Comparison of ENCODE assay signal across 8 cellular contexts in genomic region chr17:41785876-41786226, GRCh38. TPM values are rescaled to one million over a fixed set of nuclear protein-coding genes. Genes with fewer than 3 reads are reported as not detected.
DNase-seq lines count a peak whose midpoint lies in the region; ATAC-seq and TF ChIP-seq lines count a peak whose summit lies in the region.

No MANE protein-coding gene starts in this region.

- peak; percentile 9 for DNase-seq in A673 (ENCODE audit: low spot score)
- DNase-seq in astrocyte of the cerebellum (ENCODE audit: low read depth): no peak
- no peak for DNase-seq in epidermal melanocyte (ENCODE audit: insufficient read length, low spot score)
- DNase-seq in NCI-H2227 treated with DMSO at 0.1 percent for 48 hours (lab: John Stamatoyannopoulos, UW): no peak

- H3K4me3 ChIP-seq in A673 (ENCODE audit: low read depth, low read length, poor library complexity, severe bottlenecking) (peak overlapping the region; percentile 59), HUES64 (ENCODE audit: low read length) (peak overlapping the region; percentile 78), astrocyte of the cerebellum (ENCODE audit: low read depth, low read length) (peak overlapping the region; percentile 72), thymus (ENCODE audit: low read length) (peak overlapping the region; percentile 55)

- POLR2A ChIA-PET in A673 (lab: Charles Lee; ENCODE audit: low non-redundant PET): no interaction called here

- WGBS in HUES64: under 1% methylated on average over 21 of the region's 21 CpGs
- under 1% methylated on average over 21 of the region's 21 CpGs for WGBS in thymus

- H3K36me3 ChIP-seq in A673 (ENCODE audit: insufficient read depth, low read length, poor library complexity, severe bottlenecking) (no peaks in the 10 kb centered on the region), HUES64 (ENCODE audit: insufficient read depth, low read length) (no peaks in the 10 kb centered on the region), thymus (ENCODE audit: control insufficient read depth, insufficient read depth) (no peaks in the 10 kb centered on the region)

- H3K27ac ChIP-seq in A673 (ENCODE audit: low read depth, low read length, poor library complexity, severe bottlenecking): peak overlapping the region; percentile 40
- H3K27ac ChIP-seq in HUES64 (ENCODE audit: low read depth, low read length): peak overlapping the region; percentile 96; the same call in 1 of the 2 replicates
- H3K27ac ChIP-seq in layer of hippocampus (ENCODE audit: low read depth, low read length): peak overlapping the region; percentile 85
- peak overlapping the region; percentile 83 for H3K27ac ChIP-seq in thymus (ENCODE audit: low read depth)

- in situ Hi-C loops in astrocyte of the cerebellum (cut with HindIII; ENCODE audit: low sequenced_read_pairs): no loop called here

- H3K9ac ChIP-seq in HUES64 (ENCODE audit: low read depth, low read length): peak overlapping the region; percentile 79

- H3K27me3 ChIP-seq in A673 (replicated peaks; ENCODE audit: insufficient read depth, low read depth, low read length, poor library complexity) (no peaks in the 10 kb centered on the region), HUES64 (ENCODE audit: insufficient read depth, low read length) (no peaks in the 10 kb centered on the region), layer of hippocampus (ENCODE audit: control insufficient read depth, insufficient read depth, low read length) (no peaks in the 10 kb centered on the region), thymus (ENCODE audit: control insufficient read depth, insufficient read depth) (no peaks in the 10 kb centered on the region)

- intact Hi-C loops in A673 (cut with micrococcal nuclease; ENCODE audit: unreplicated experiment): no loop called here

- ATAC-seq in GM18498 (IDR thresholded peaks at IDR 0.05; ENCODE audit: unreplicated experiment): no peak

- H3K4me1 ChIP-seq in A673 (ENCODE audit: insufficient read depth, low read length, poor library complexity, severe bottlenecking) (peaks cover 12% of the 10 kb centered on the region), HUES64 (ENCODE audit: insufficient read depth, low read length) (peaks cover 28% of the 10 kb centered on the region), thymus (ENCODE audit: control insufficient read depth, insufficient read depth, low read length) (peaks cover 18% of the 10 kb centered on the region)

- BruUV-seq in A673 (replicated peaks; lab: Mats Ljungman, UMichigan): no TSS peak

- CTCF ChIA-PET in A673 (lab: Charles Lee): no interaction called here

- no peaks in the 10 kb centered on the region for H3K9me3 ChIP-seq in A673 (ENCODE audit: low read depth, low read length, poor library complexity, severe bottlenecking)
- H3K9me3 ChIP-seq in HUES64 (ENCODE audit: insufficient read depth, low read depth, low read length): no peaks in the 10 kb centered on the region
- H3K9me3 ChIP-seq in thymus (ENCODE audit: control insufficient read depth): no peaks in the 10 kb centered on the region

- TF ChIP-seq CTCF in A673 (conservative IDR thresholded peaks at IDR 0.05; ENCODE audit: low read depth, low read length): no peak
- TF ChIP-seq CTCF in astrocyte of the cerebellum (IDR thresholded peaks at IDR 0.05; ENCODE audit: low read depth, low read length, missing control alignments): no peak

RNA-seq across cellular contexts. Expression of gene JUP, which starts 0.7 kb away (rescaled TPM):
- total RNA-seq in A673 (2021): 15.7 and 25.2 TPM in 2 replicates
- polyA plus RNA-seq in HUES64 (2013, experiment 1 of 2): 61.3 TPM
- polyA plus RNA-seq in HUES64 (2013, experiment 2 of 2): 64.8 TPM
- polyA plus RNA-seq in thymus: 87.6 TPM

RNA-seq across cellular contexts. Expression of gene P3H4, which starts 25.9 kb away (rescaled TPM):
- total RNA-seq in A673 (2021): 5.9 and 6.6 TPM in 2 replicates
- 18.0 TPM for polyA plus RNA-seq in HUES64 (2013, experiment 1 of 2)
- polyA plus RNA-seq in HUES64 (2013, experiment 2 of 2): 22.3 TPM
- polyA plus RNA-seq in thymus: 4.8 TPM

RNA-seq across cellular contexts. Expression of gene FKBP10, which starts 27.0 kb away (rescaled TPM):
- 30.0 and 43.6 TPM in 2 replicates for total RNA-seq in A673 (2021)
- polyA plus RNA-seq in HUES64 (2013, experiment 1 of 2): 108 TPM
- 105 TPM for polyA plus RNA-seq in HUES64 (2013, experiment 2 of 2)
- polyA plus RNA-seq in thymus: 9.6 TPM

RNA-seq across cellular contexts. Expression of gene NT5C3B, which starts 50.2 kb away (rescaled TPM):
- 46.7 and 50.7 TPM in 2 replicates for total RNA-seq in A673 (2021)
- polyA plus RNA-seq in HUES64 (2013, experiment 1 of 2): 60.6 TPM
- polyA plus RNA-seq in HUES64 (2013, experiment 2 of 2): 57.7 TPM
- polyA plus RNA-seq in thymus: 57.3 TPM

RNA-seq across cellular contexts. Expression of gene HAP1, which starts 51.4 kb away (rescaled TPM):
- total RNA-seq in A673 (2021): 1.4 and 1.5 TPM in 2 replicates
- polyA plus RNA-seq in HUES64 (2013, experiment 1 of 2): 0.60 TPM
- 0.95 TPM for polyA plus RNA-seq in HUES64 (2013, experiment 2 of 2)
- polyA plus RNA-seq in thymus: 4.0 TPM

Comparison
In these comparisons a context has a peak if more than half of its experiments do, and no peak if none do; other contexts are left out.
1. H3K27ac ChIP-seq: peak in every context shown above with its lines; median percentile 96 in HUES64; 85 in layer of hippocampus; 83 in thymus; 40 in A673.